In genomic region chr5:26569241-26569928, GRCh38 we compare ENCODE assay signal across 20 cellular contexts.
"Had no signal": no experiment of that assay in that cellular context is flagged by ENCODE, and none has a peak within 500 bp of the region (broad histone marks: within the 10 kb centered on the region; RNA-seq: fewer than 3 reads in every experiment).

No MANE protein-coding gene starts in this region.

- ATAC-seq: activated T-cell treated with anti-CD3 and anti-CD28 coated beads, Interleukin-2, amount 50 U/mL, for 72 hours; left lung had no signal

- H3K27ac Mint-ChIP-seq: activated CD4-positive, alpha-beta memory T cell treated with anti-CD3 and anti-CD28 coated beads for 36 hours; activated naive CD4-positive, alpha-beta T cell treated with anti-CD3 and anti-CD28 coated beads, Interleukin-2, amount 10 ng/mL, durations not matched to agents 7 days and 5 days; activated T-cell treated with anti-CD3 and anti-CD28 coated beads, Interleukin-2, amount 50 U/mL, for 72 hours; immature natural killer cell; memory B cell; T-helper 1 cell treated with Interleukin-12 subunit alpha and Interleukin-12 subunit beta and Interleukin-4 antibody, amounts not matched to agents 30 μg/mL and 1 μg/mL, for 36 hours; type B pancreatic cell had no signal

- H3K4me3 ChIP-seq: hepatocyte, left lung had no signal

- H3K4me1 Mint-ChIP-seq: activated naive CD4-positive, alpha-beta T cell treated with anti-CD3 and anti-CD28 coated beads, Interleukin-2, amount 10 ng/mL, durations not matched to agents 7 days and 5 days; immature natural killer cell; memory B cell had no signal

- H3K27me3 Mint-ChIP-seq: activated CD4-positive, alpha-beta memory T cell treated with anti-CD3 and anti-CD28 coated beads for 36 hours; activated naive CD4-positive, alpha-beta T cell treated with anti-CD3 and anti-CD28 coated beads, Interleukin-2, amount 10 ng/mL, durations not matched to agents 7 days and 5 days; memory B cell; type B pancreatic cell had no signal

- H3K36me3 Mint-ChIP-seq: activated CD4-positive, alpha-beta memory T cell treated with anti-CD3 and anti-CD28 coated beads for 36 hours; activated naive CD4-positive, alpha-beta T cell treated with anti-CD3 and anti-CD28 coated beads, Interleukin-2, amount 10 ng/mL, durations not matched to agents 7 days and 5 days; memory B cell; type B pancreatic cell had no signal

- H3K27me3 ChIP-seq: hepatocyte, left lung had no signal

- H3K79me2 ChIP-seq: hepatocyte had no signal

- H3K4me3 Mint-ChIP-seq: activated CD4-positive, alpha-beta memory T cell treated with anti-CD3 and anti-CD28 coated beads for 36 hours; activated naive CD4-positive, alpha-beta T cell treated with anti-CD3 and anti-CD28 coated beads, Interleukin-2, amount 10 ng/mL, durations not matched to agents 7 days and 5 days; activated T-cell treated with anti-CD3 and anti-CD28 coated beads, Interleukin-2, amount 50 U/mL, for 72 hours; immature natural killer cell; memory B cell; T-helper 1 cell treated with Interleukin-12 subunit alpha and Interleukin-12 subunit beta and Interleukin-4 antibody, amounts not matched to agents 30 μg/mL and 1 μg/mL, for 36 hours; type B pancreatic cell had no signal

- H3K36me3 ChIP-seq: left lung had no signal

- H3K4me2 ChIP-seq: hepatocyte had no signal

- H3K4me1 ChIP-seq: left lung had no signal

- DNase-seq: activated CD4-positive, alpha-beta memory T cell treated with anti-CD3 and anti-CD28 coated beads for 36 hours; activated CD4-positive, alpha-beta T cell treated with anti-CD3 and anti-CD28 coated beads for 4 hours; activated CD4-positive, CD25-positive, alpha-beta regulatory T cell; activated naive CD4-positive, alpha-beta T cell treated with anti-CD3 and anti-CD28 coated beads, Interleukin-2, amount 10 ng/mL, durations not matched to agents 7 days and 5 days; activated T-cell treated with anti-CD3 and anti-CD28 coated beads, Interleukin-2, amount 50 U/mL, for 72 hours; amygdala; effector CD4-positive, alpha-beta T cell; erythroblast; foreskin melanocyte; glutamatergic neuron; immature natural killer cell; kidney glomerular epithelial cell; stimulated activated CD4-positive, alpha-beta T cell treated with anti-CD3 and anti-CD28 coated beads, Interleukin-12 subunit alpha, Interleukin-12 subunit beta, amount 100 ng/mL, for 4 hours; stimulated activated CD4-positive, alpha-beta T cell treated with anti-CD3 and anti-CD28 coated beads, Interleukin-4, amount 100 ng/mL, for 4 hours; T1000 had no signal

- H3K9me3 Mint-ChIP-seq: type B pancreatic cell had no signal

- H3K27ac ChIP-seq: hepatocyte, left lung had no signal

- H2AFZ ChIP-seq: hepatocyte had no signal
